In the genomic region with DNA sequence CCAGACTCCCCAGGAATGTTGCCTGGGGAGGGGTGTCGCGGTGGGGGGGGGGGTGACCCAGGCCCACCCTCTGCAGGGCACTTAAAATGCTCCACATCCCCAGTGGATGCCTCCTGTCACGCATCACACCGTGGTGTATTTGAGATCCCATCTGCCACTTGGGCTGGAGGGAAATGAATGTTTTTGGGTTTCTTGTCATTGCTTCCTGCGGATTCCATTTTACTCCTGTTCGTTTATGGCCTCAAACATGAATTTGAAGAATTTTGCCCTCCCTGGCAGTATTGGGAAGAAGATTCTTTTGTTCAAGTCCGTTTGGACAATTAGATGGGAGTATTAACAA, we compare ENCODE assay signal across 1 cellular context.
TF ChIP-seq lines count a peak whose summit lies in the region.

No MANE protein-coding gene starts in this region.

TF ChIP-seq in K562, 482 proteins besides CTCF, POLR2A, EP300 and RAD21:
- TF ChIP-seq, protein P1, sequence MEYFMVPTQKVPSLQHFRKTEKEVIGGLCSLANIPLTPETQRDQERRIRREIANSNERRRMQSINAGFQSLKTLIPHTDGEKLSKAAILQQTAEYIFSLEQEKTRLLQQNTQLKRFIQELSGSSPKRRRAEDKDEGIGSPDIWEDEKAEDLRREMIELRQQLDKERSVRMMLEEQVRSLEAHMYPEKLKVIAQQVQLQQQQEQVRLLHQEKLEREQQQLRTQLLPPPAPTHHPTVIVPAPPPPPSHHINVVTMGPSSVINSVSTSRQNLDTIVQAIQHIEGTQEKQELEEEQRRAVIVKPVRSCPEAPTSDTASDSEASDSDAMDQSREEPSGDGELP (CRISPR knock-in tag; IDR thresholded peaks at IDR 0.05; ENCODE audit: borderline replicate concordance): peak; percentile 1; the same call in 1 of the 2 replicates
- TF ChIP-seq ZNF274 (IDR thresholded peaks at IDR 0.05; ENCODE audit: borderline replicate concordance, low read depth, low read length): no peak
- TF ChIP-seq ZKSCAN1 (IDR thresholded peaks at IDR 0.05; ENCODE audit: low read depth, low read length): no peak
- TF ChIP-seq, protein P2, sequence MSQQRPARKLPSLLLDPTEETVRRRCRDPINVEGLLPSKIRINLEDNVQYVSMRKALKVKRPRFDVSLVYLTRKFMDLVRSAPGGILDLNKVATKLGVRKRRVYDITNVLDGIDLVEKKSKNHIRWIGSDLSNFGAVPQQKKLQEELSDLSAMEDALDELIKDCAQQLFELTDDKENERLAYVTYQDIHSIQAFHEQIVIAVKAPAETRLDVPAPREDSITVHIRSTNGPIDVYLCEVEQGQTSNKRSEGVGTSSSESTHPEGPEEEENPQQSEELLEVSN (IDR thresholded peaks at IDR 0.05; ENCODE audit: borderline replicate concordance in 1 of 2, extremely low read depth in 1 of 2, insufficient read depth in 1 of 2, insufficient read length in 1 of 2, low read depth in 1 of 2, low read length in 1 of 2, poor library complexity in 1 of 2, severe bottlenecking in 1 of 2): no peak
